ENCODE assay signal across 9 cellular contexts in genomic region chr1:229843627-229844238, GRCh38.
DNase-seq lines count a peak whose midpoint lies in the region; ATAC-seq and TF ChIP-seq lines count a peak whose summit lies in the region.
"Had no signal": no experiment of that assay in that cellular context is flagged by ENCODE, and none has a peak within 500 bp of the region (broad histone marks: within the 10 kb centered on the region; RNA-seq: fewer than 3 reads in every experiment).

No MANE protein-coding gene starts in this region.

- TF ChIP-seq CTCF in choroid plexus epithelial cell (conservative IDR thresholded peaks at IDR 0.05; ENCODE audit: low read depth, low read length) = peak; percentile 49
- no peak for TF ChIP-seq CTCF in osteoblast (IDR thresholded peaks at IDR 0.05; ENCODE audit: extremely low read depth, low read depth, low read length)

- peaks cover 0 to 4% (median under 1%) of the 10 kb centered on the region in 4 donors for H3K4me1 Mint-ChIP-seq in CD4-positive, alpha-beta memory T cell

- H3K27me3 ChIP-seq in osteoblast (ENCODE audit: insufficient read depth, low read length) = no peaks in the 10 kb centered on the region
- H3K27me3 ChIP-seq in CD4-positive, alpha-beta memory T cell (ENCODE audit: insufficient read depth, low read length) = no peaks in the 10 kb centered on the region

- CTCF ChIA-PET in CD4-positive, alpha-beta memory T cell (lab: Charles Lee; ENCODE audit: partially characterized antibody) = no interaction called here

- H3K27me3 Mint-ChIP-seq in CD4-positive, alpha-beta memory T cell = peaks cover 14 to 15% of the 10 kb centered on the region in 2 donors

- no peak overlapping the region for H3K4me2 ChIP-seq in osteoblast (ENCODE audit: insufficient read depth, low read length)

- H2AFZ ChIP-seq in osteoblast (ENCODE audit: low read length) = no peak overlapping the region

- H3K27ac Mint-ChIP-seq in CD4-positive, alpha-beta memory T cell = no peak overlapping the region
- H3K27ac Mint-ChIP-seq: T-helper 1 cell treated with Interleukin-12 subunit alpha and Interleukin-12 subunit beta and Interleukin-4 antibody, amounts not matched to agents 30 μg/mL and 1 μg/mL, for 36 hours had no signal

- no peaks in the 10 kb centered on the region for H3K4me1 ChIP-seq in osteoblast (ENCODE audit: insufficient read depth, low read length)
- H3K4me1 ChIP-seq in CD4-positive, alpha-beta memory T cell (ENCODE audit: insufficient read depth, low read length) = no peaks in the 10 kb centered on the region

- no peak for ATAC-seq in HG03342 (IDR thresholded peaks at IDR 0.05; ENCODE audit: unreplicated experiment)

- intact Hi-C loops in CD4-positive, alpha-beta memory T cell (cut with micrococcal nuclease) = no loop called here

- H3K9me3 Mint-ChIP-seq in CD4-positive, alpha-beta memory T cell = no peaks in the 10 kb centered on the region
- H3K9me3 Mint-ChIP-seq: T-helper 1 cell treated with Interleukin-12 subunit alpha and Interleukin-12 subunit beta and Interleukin-4 antibody, amounts not matched to agents 30 μg/mL and 1 μg/mL, for 36 hours had no signal

- no peaks in the 10 kb centered on the region for H3K79me2 ChIP-seq in osteoblast (ENCODE audit: insufficient read depth, low read length)

- no peak overlapping the region for H3K4me3 Mint-ChIP-seq in CD4-positive, alpha-beta memory T cell
- H3K4me3 Mint-ChIP-seq: T-helper 1 cell treated with Interleukin-12 subunit alpha and Interleukin-12 subunit beta and Interleukin-4 antibody, amounts not matched to agents 30 μg/mL and 1 μg/mL, for 36 hours had no signal

- POLR2A ChIA-PET in CD4-positive, alpha-beta memory T cell (lab: Charles Lee; ENCODE audit: partially characterized antibody) = no interaction called here

- H3K9me3 ChIP-seq in osteoblast (ENCODE audit: low read depth, low read length) = no peaks in the 10 kb centered on the region
- H3K9me3 ChIP-seq in CD4-positive, alpha-beta memory T cell (ENCODE audit: control insufficient read depth in 1 of 2, low read length in 2 of 2) = no peaks in the 10 kb centered on the region

- no peak overlapping the region for H3K4me3 ChIP-seq in choroid plexus epithelial cell (ENCODE audit: low read depth, low read length)
- H3K4me3 ChIP-seq in osteoblast (ENCODE audit: insufficient read depth, low read length) = no peak overlapping the region
- H3K4me3 ChIP-seq in CD4-positive, alpha-beta memory T cell (ENCODE audit: low read length in 2 of 2) = no peak overlapping the region

- H3K36me3 ChIP-seq in osteoblast (ENCODE audit: insufficient read depth, low read length) = no peaks in the 10 kb centered on the region
- H3K36me3 ChIP-seq in CD4-positive, alpha-beta memory T cell (ENCODE audit: insufficient read depth, low read length) = no peaks in the 10 kb centered on the region

- peak; percentile 64 for DNase-seq in Daoy (ENCODE audit: low read depth)
- peak; percentile 84 for DNase-seq in NCI-H146 (lab: John Stamatoyannopoulos, UW)
- peak; percentile 47 for DNase-seq in choroid plexus epithelial cell (ENCODE audit: low read depth)
- peak; percentile 36 for DNase-seq in osteoblast (ENCODE audit: insufficient read length, low spot score, missing footprints)
- no peak for DNase-seq in CD4-positive, alpha-beta memory T cell
- no peak for DNase-seq in SKM-1 treated with dmso at 0.1 percent for 144 hours (lab: John Stamatoyannopoulos, UW; ENCODE audit: unreplicated experiment)
- no peak for DNase-seq in stimulated activated CD8-positive, alpha-beta memory T cell treated with anti-CD3 and anti-CD28 coated beads, Interleukin-4, amount 100 ng/mL, for 48 hours

- no peaks in the 10 kb centered on the region for H4K20me1 ChIP-seq in osteoblast (ENCODE audit: insufficient read depth, low read length)

- H3K36me3 Mint-ChIP-seq in CD4-positive, alpha-beta memory T cell = no peaks in the 10 kb centered on the region

- H3K27ac ChIP-seq in osteoblast (ENCODE audit: low read depth, low read length) = no peak overlapping the region
- no peak overlapping the region for H3K27ac ChIP-seq in CD4-positive, alpha-beta memory T cell (ENCODE audit: low read depth, low read length)

Comparison
In these comparisons a context has a peak if more than half of its experiments do, and no peak if none do; other contexts are left out.
1. DNase-seq: peak in Daoy (single experiment), NCI-H146 (single experiment), choroid plexus epithelial cell (single experiment) and osteoblast (single experiment); none in CD4-positive, alpha-beta memory T cell (0 of 5), SKM-1 treated with dmso at 0.1 percent for 144 hours (single experiment) and stimulated activated CD8-positive, alpha-beta memory T cell treated with anti-CD3 and anti-CD28 coated beads, Interleukin-4, amount 100 ng/mL, for 48 hours (single experiment).